Comparison of ENCODE assay signal across 8 cellular contexts in genomic region chr12:118055144-118055557, GRCh38. TPM values are rescaled to one million over a fixed set of nuclear protein-coding genes. Genes with fewer than 3 reads are reported as not detected.
A peak's percentile ranks its signal among the peaks of the same experiment; 100 is the strongest.
DNase-seq lines count a peak whose midpoint lies in the region; ATAC-seq, FAIRE-seq and TF ChIP-seq lines count a peak whose summit lies in the region.

No MANE protein-coding gene starts in this region.

- DNase-seq in AG09319 (ENCODE audit: extremely low read depth, low read depth) = no peak
- DNase-seq in GM18507 (ENCODE audit: extremely low spot score, insufficient read length, low read depth) = peak; percentile 36
- DNase-seq in SK-MEL-5 (ENCODE audit: low read depth, low spot score) = peak; percentile 84
- peak; percentile 79 for DNase-seq in activated naive CD4-positive, alpha-beta T cell treated with Interleukin-2 at 50 U/mL for 16 hours
- peak; percentile 50 for DNase-seq in iPS-NIHi11 (ENCODE audit: low spot score)
- peak in 2 of 3 donors; percentile 59 to 70 for DNase-seq in stimulated activated CD4-positive, alpha-beta T cell treated with anti-CD3 and anti-CD28 coated beads, TNF-alpha, amount 100 ng/mL, for 48 hours (ENCODE audit: low read depth in 3 of 3)
- DNase-seq in NCI-H226 = no peak

- ATAC-seq in HG03520 (IDR thresholded peaks at IDR 0.05; ENCODE audit: unreplicated experiment) = peak; percentile 59

- in situ Hi-C loops in SK-MEL-5 (cut with HindIII; ENCODE audit: low pct_unique_long_range_greater_than_20kb, low sequenced_read_pairs) = no loop called here

- FAIRE-seq in GM18507 (lab: Jason Lieb, UNC) = peak; percentile 54

- TF ChIP-seq CTCF in AG09319 (IDR thresholded peaks at IDR 0.05; ENCODE audit: low read depth, low read length) = peak; percentile 45

RNA-seq across cellular contexts. Expression of gene WSB2, which starts 5.8 kb away (rescaled TPM):
- total RNA-seq in SK-MEL-5 (2014; rRNA removed; shearing (Covaris generic)) = 223 and 248 TPM in 2 replicates
- 135 and 167 TPM in 2 replicates for polyA plus RNA-seq in SK-MEL-5 (2015; cell fraction: cytosol; rRNA removed)
- 48.9 and 68.7 TPM in 2 replicates for polyA plus RNA-seq in SK-MEL-5 (2015; cell fraction: nucleus; rRNA removed)

RNA-seq across cellular contexts. Expression of gene RFC5, which starts 38.6 kb away (rescaled TPM):
- 37.6 and 43.3 TPM in 2 replicates for total RNA-seq in SK-MEL-5 (2014; rRNA removed; shearing (Covaris generic))
- 41.9 and 51.6 TPM in 2 replicates for polyA plus RNA-seq in SK-MEL-5 (2015; cell fraction: cytosol; rRNA removed)
- polyA plus RNA-seq in SK-MEL-5 (2015; cell fraction: nucleus; rRNA removed) = 74.3 and 86.3 TPM in 2 replicates

RNA-seq across cellular contexts. Expression of gene VSIG10, which starts 48.7 kb away (rescaled TPM):
- total RNA-seq in SK-MEL-5 (2014; rRNA removed; shearing (Covaris generic)) = 28.1 and 32.2 TPM in 2 replicates
- polyA plus RNA-seq in SK-MEL-5 (2015; cell fraction: cytosol; rRNA removed) = 18.1 and 61.9 TPM in 2 replicates
- 27.2 and 52.5 TPM in 2 replicates for polyA plus RNA-seq in SK-MEL-5 (2015; cell fraction: nucleus; rRNA removed)

Comparison
In these comparisons a context has a peak if more than half of its experiments do, and no peak if none do; other contexts are left out.
1. DNase-seq: peak in GM18507 (single experiment), SK-MEL-5 (single experiment), activated naive CD4-positive, alpha-beta T cell treated with Interleukin-2 at 50 U/mL for 16 hours (single experiment), iPS-NIHi11 (single experiment) and stimulated activated CD4-positive, alpha-beta T cell treated with anti-CD3 and anti-CD28 coated beads, TNF-alpha, amount 100 ng/mL, for 48 hours (2 of 3); none in AG09319 (single experiment) and NCI-H226 (single experiment).